13 cellular contexts compared by ENCODE assay signal in the genomic region with DNA sequence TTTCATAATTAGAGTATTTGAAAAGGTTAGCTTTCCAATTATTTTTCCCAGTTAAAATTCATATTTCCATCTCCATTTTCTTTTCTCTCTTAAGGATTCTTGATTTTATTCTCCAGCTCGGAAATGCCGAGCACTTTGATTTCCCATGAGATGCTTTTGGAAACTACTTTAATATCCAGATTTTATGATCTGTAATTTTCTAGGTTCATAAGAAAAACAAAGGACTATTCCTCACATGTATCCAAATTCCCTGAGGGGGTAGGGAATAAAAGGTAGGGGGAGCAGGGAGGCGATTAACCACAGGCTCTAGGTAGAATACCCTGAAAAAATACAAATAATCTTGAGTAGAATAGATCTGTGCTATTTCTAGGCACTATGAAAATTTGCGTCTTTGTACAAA. TPM values are rescaled to one million over a fixed set of nuclear protein-coding genes. Genes with fewer than 3 reads are reported as not detected.
A peak's percentile ranks its signal among the peaks of the same experiment; 100 is the strongest.
DNase-seq lines count a peak whose midpoint lies in the region; ATAC-seq and TF ChIP-seq lines count a peak whose summit lies in the region.
"Had no signal": no experiment of that assay in that cellular context is flagged by ENCODE, and none has a peak within 500 bp of the region (broad histone marks: within the 10 kb centered on the region; RNA-seq: fewer than 3 reads in every experiment).

No MANE protein-coding gene starts in this region.

- H4K20me1 ChIP-seq in DOHH2 (ENCODE audit: control insufficient read depth, insufficient read depth, low read depth, low read length) = no peaks in the 10 kb centered on the region
- H4K20me1 ChIP-seq: BLaER1 had no signal

- H3K27me3 Mint-ChIP-seq in nephron progenitor cell (ENCODE audit: low read depth, poor library complexity) = peaks cover 2% of the 10 kb centered on the region
- H3K27me3 Mint-ChIP-seq: naive thymus-derived CD8-positive, alpha-beta T cell had no signal

- intact Hi-C loops in Panc1 (cut with micrococcal nuclease; ENCODE audit: unreplicated experiment) = no loop called here

- no peak overlapping the region for H3K27ac Mint-ChIP-seq in nephron progenitor cell

- H3K27me3 ChIP-seq in DOHH2 (ENCODE audit: control insufficient read depth, low read length) (peaks cover 7% of the 10 kb centered on the region), Panc1 (ENCODE audit: control insufficient read depth, insufficient read depth, low read length) (peaks cover 8% of the 10 kb centered on the region; the same call in 1 of the 2 replicates)
- H3K27me3 ChIP-seq: BLaER1 had no signal

- POLR2A ChIA-PET in Panc1 (lab: Charles Lee) = interaction anchor here (0.7 kb wide), 1 partner anchor 65 kb away, joined by 3 read pairs; no protein-coding TSS in a partner anchor

- CTCF ChIA-PET in Panc1 (lab: Charles Lee) = interaction anchor here (2.9 kb wide), 1 partner anchor 99 kb away, joined by 19 read pairs; no protein-coding TSS in a partner anchor

- no TSS peak for BruUV-seq in Panc1 (replicated peaks; lab: Mats Ljungman, UMichigan)

- H3K4me1 Mint-ChIP-seq in nephron progenitor cell = peaks cover 69% of the 10 kb centered on the region

- H3K4me3 ChIP-seq in DOHH2 (ENCODE audit: low read length) = no peak overlapping the region
- peak overlapping the region; percentile 44 to 61 for H3K4me3 ChIP-seq in Panc1 (ENCODE audit: low read depth in 2 of 2, low read length in 2 of 2)
- H3K4me3 ChIP-seq in epithelial cell of proximal tubule (ENCODE audit: low read depth, low read length) = peak overlapping the region; percentile 61
- H3K4me3 ChIP-seq: BLaER1 had no signal

- no peak for TF ChIP-seq CTCF in DOHH2 (IDR thresholded peaks at IDR 0.05; ENCODE audit: low read depth, low read length, poor library complexity, severe bottlenecking)
- TF ChIP-seq CTCF in Panc1 (IDR thresholded peaks at IDR 0.05) = no peak
- TF ChIP-seq CTCF in epithelial cell of proximal tubule (conservative IDR thresholded peaks at IDR 0.05; ENCODE audit: low read depth, low read length) = no peak
- no peak for TF ChIP-seq CTCF in nephron progenitor cell (IDR thresholded peaks at IDR 0.05)

- peaks cover 31% of the 10 kb centered on the region for H3K4me1 ChIP-seq in DOHH2 (ENCODE audit: control insufficient read depth, low read length)
- H3K4me1 ChIP-seq in Panc1 (ENCODE audit: control insufficient read depth, insufficient read depth, low read length) = peaks cover 5% of the 10 kb centered on the region; the same call in 1 of the 2 replicates

- no peak for ATAC-seq in Panc1
- ATAC-seq in GM21515 (IDR thresholded peaks at IDR 0.05; ENCODE audit: unreplicated experiment) = no peak
- ATAC-seq in HG03520 (IDR thresholded peaks at IDR 0.05; ENCODE audit: unreplicated experiment) = no peak
- ATAC-seq in GM19023 (IDR thresholded peaks at IDR 0.05; ENCODE audit: unreplicated experiment) = no peak
- ATAC-seq: naive thymus-derived CD8-positive, alpha-beta T cell had no signal

- 0 out of 2 replicates have a peak, but pooled peaks cover 5% of the 10 kb centered on the region for H3F3A ChIP-seq in DOHH2 (ENCODE audit: control insufficient read depth, insufficient read depth)

- H3K4me2 ChIP-seq in DOHH2 (ENCODE audit: low read length) = peak overlapping the region; percentile 57; the same call in 1 of the 2 replicates

- H3K36me3 ChIP-seq in DOHH2 (ENCODE audit: control insufficient read depth, low read length) = no peaks in the 10 kb centered on the region
- peaks cover 11% of the 10 kb centered on the region; the same call in 1 of the 2 replicates for H3K36me3 ChIP-seq in Panc1 (ENCODE audit: control insufficient read depth, insufficient read depth, low read length)
- H3K36me3 ChIP-seq: BLaER1 had no signal

- H3K9me2 ChIP-seq in DOHH2 (replicated peaks; ENCODE audit: control insufficient read depth, low read length) = no peaks in the 10 kb centered on the region

- in situ Hi-C loops in Panc1 (cut with HindIII; ENCODE audit: low pct_unique_long_range_greater_than_20kb, low sequenced_read_pairs) = no loop called here

- peak overlapping the region; percentile 86 for H3K4me3 Mint-ChIP-seq in nephron progenitor cell
- H3K4me3 Mint-ChIP-seq: naive thymus-derived CD8-positive, alpha-beta T cell had no signal

- H3K27ac ChIP-seq in DOHH2 (ENCODE audit: low read depth, low read length) (no peak overlapping the region), Panc1 (ENCODE audit: low read length) (no peak overlapping the region; the same call in 1 of the 2 replicates)
- H3K27ac ChIP-seq: BLaER1 had no signal

- no peaks in the 10 kb centered on the region for H3K9me3 Mint-ChIP-seq in nephron progenitor cell
- H3K9me3 Mint-ChIP-seq: naive thymus-derived CD8-positive, alpha-beta T cell had no signal

- DNase-seq in Panc1 (ENCODE audit: low read depth, low spot score) = no peak
- DNase-seq in epithelial cell of proximal tubule (ENCODE audit: low read depth) = no peak
- no peak for DNase-seq in nephron progenitor cell
- no peak for DNase-seq in superior temporal gyrus (ENCODE audit: extremely low spot score)
- DNase-seq: activated T-cell treated with anti-CD3 and anti-CD28 coated beads, Interleukin-2, amount 50 U/mL, for 1 hour; naive thymus-derived CD8-positive, alpha-beta T cell; NCI-H524 treated with DMSO at 0.1 percent for 48 hours had no signal

- no peaks in the 10 kb centered on the region for H3K9me3 ChIP-seq in DOHH2 (ENCODE audit: control insufficient read depth, insufficient read depth, low read length)
- H3K9me3 ChIP-seq in Panc1 (ENCODE audit: control insufficient read depth, insufficient read depth, low read depth, low read length) = no peaks in the 10 kb centered on the region
- H3K9me3 ChIP-seq: BLaER1 had no signal

- no peaks in the 10 kb centered on the region for H3K79me2 ChIP-seq in DOHH2 (ENCODE audit: control insufficient read depth, low read length)

- no peaks in the 10 kb centered on the region for H3K36me3 Mint-ChIP-seq in nephron progenitor cell (ENCODE audit: low read depth)

RNA-seq across cellular contexts. Expression of a gene that starts 0.9 kb away (rescaled TPM):
- 4.7 TPM for total RNA-seq in Panc1 (2021; ENCODE audit: unreplicated experiment)
- polyA plus RNA-seq in Panc1 (2012; ENCODE audit: insufficient read length) = 1.7 TPM
- 0.22 and 1.7 TPM in 2 replicates for total RNA-seq in epithelial cell of proximal tubule
- total RNA-seq: endothelial cell of umbilical vein had no signal
- polyA plus RNA-seq: endothelial cell of umbilical vein had no signal
